1 cellular context compared by ENCODE assay signal in genomic region chr12:2823483-2823882, GRCh38.
TF ChIP-seq lines count a peak whose summit lies in the region.

No MANE protein-coding gene starts in this region.

TF ChIP-seq in GM23338, 12 proteins besides CTCF, POLR2A, EP300 and RAD21 (continued from another document):
- no peak for TF ChIP-seq POLR2AphosphoS5 (IDR thresholded peaks at IDR 0.05; ENCODE audit: low read depth)
